ENCODE assay signal across 1 cellular context in the genomic region with DNA sequence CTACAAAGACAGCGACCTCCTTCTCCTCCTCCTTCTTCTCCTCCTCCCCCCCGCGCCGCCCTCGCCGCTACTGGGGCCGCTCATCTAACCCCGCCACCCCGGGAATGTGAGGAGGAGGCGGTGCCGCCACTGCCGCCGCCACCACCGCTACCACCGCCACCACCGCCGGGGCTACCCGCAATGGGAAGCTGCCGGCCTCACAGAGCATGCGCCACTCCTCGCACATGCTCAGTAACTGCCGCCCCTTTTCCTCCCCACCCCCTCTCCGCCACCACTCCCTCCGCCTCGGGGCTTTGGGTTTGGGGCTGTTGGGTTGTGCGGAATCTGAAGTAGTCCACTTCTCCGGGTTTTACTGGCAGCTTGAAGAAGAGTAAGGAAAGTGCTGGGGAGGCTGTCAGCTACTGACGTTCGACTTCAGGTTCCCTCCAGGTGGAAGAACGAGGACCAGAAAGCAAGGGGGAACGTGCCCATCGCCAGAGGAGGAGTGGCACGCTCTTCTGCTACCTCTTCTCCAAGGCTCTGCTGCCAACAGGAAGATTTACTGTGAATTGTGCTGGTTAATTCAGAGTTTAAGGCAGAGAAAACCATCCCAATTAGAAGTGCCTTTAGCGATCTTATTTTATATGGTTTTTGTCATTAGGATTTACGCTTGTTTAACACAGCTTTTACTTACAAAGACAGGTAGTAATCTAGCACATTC.
TF ChIP-seq lines count a peak whose summit lies in the region.

A gene with protein sequence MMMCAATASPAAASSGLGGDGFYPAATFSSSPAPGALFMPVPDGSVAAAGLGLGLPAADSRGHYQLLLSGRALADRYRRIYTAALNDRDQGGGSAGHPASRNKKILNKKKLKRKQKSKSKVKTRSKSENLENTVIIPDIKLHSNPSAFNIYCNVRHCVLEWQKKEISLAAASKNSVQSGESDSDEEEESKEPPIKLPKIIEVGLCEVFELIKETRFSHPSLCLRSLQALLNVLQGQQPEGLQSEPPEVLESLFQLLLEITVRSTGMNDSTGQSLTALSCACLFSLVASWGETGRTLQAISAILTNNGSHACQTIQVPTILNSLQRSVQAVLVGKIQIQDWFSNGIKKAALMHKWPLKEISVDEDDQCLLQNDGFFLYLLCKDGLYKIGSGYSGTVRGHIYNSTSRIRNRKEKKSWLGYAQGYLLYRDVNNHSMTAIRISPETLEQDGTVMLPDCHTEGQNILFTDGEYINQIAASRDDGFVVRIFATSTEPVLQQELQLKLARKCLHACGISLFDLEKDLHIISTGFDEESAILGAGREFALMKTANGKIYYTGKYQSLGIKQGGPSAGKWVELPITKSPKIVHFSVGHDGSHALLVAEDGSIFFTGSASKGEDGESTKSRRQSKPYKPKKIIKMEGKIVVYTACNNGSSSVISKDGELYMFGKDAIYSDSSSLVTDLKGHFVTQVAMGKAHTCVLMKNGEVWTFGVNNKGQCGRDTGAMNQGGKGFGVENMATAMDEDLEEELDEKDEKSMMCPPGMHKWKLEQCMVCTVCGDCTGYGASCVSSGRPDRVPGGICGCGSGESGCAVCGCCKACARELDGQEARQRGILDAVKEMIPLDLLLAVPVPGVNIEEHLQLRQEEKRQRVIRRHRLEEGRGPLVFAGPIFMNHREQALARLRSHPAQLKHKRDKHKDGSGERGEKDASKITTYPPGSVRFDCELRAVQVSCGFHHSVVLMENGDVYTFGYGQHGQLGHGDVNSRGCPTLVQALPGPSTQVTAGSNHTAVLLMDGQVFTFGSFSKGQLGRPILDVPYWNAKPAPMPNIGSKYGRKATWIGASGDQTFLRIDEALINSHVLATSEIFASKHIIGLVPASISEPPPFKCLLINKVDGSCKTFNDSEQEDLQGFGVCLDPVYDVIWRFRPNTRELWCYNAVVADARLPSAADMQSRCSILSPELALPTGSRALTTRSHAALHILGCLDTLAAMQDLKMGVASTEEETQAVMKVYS (N-terminal part only) (minus strand): TSS at position 190 of the 700 bp plus-strand sequence. CDS start 319 bp downstream, outside the sequence.

TF ChIP-seq in K562, 482 proteins besides CTCF, POLR2A, EP300 and RAD21 (continued from another document and continues in another):
- TF ChIP-seq RBM15 (IDR thresholded peaks at IDR 0.05; ENCODE audit: insufficient read depth, low read length) (no peak), NBN (IDR thresholded peaks at IDR 0.05; ENCODE audit: low read depth) (peak; percentile 70), PCBP2 (IDR thresholded peaks at IDR 0.05; ENCODE audit: low read depth, low read length, poor library complexity, severe bottlenecking) (no peak), SRF (CRISPR knock-in tag; IDR thresholded peaks at IDR 0.05) (0 out of 4 replicates have a peak, but pooled peaks of 1 of the 2 experiments have one; percentile 47), MTA1 (IDR thresholded peaks at IDR 0.05; ENCODE audit: borderline replicate concordance) (no peak), POLR2AphosphoS5 (IDR thresholded peaks at IDR 0.05; ENCODE audit: control insufficient read depth, insufficient read depth, low read depth, low read length) (peak; percentile 74), TARDBP (IDR thresholded peaks at IDR 0.05) (no peak), NRF1 (conservative IDR thresholded peaks at IDR 0.05 in 1 of 2, IDR thresholded peaks at IDR 0.05 in 1 of 2) (peak; percentile 95 to 96), BCOR (IDR thresholded peaks at IDR 0.05) (peak; percentile 29; the same call in 1 of the 2 replicates), ETS2 (tag; IDR thresholded peaks at IDR 0.05; ENCODE audit: borderline replicate concordance, poor library complexity, severe bottlenecking) (no peak), NFXL1 (CRISPR knock-in tag; IDR thresholded peaks at IDR 0.05) (no peak), POLR2H (tag; IDR thresholded peaks at IDR 0.05; ENCODE audit: low read depth) (no peak), ELF1 (tag; IDR thresholded peaks at IDR 0.05) (no peak), THRAP3 (IDR thresholded peaks at IDR 0.05; ENCODE audit: borderline replicate concordance) (no peak), U2AF2 (optimal IDR thresholded peaks at IDR 0.05; ENCODE audit: low read depth, low read length) (no peak), RBM39 (optimal IDR thresholded peaks at IDR 0.05; ENCODE audit: low read depth, low read length) (no peak), POLR3A (IDR thresholded peaks at IDR 0.05; ENCODE audit: borderline replicate concordance, extremely low read depth, insufficient read depth, insufficient read length) (no peak), ZNF79 (CRISPR knock-in tag; IDR thresholded peaks at IDR 0.05; ENCODE audit: low read depth) (no peak), ZNF165 (CRISPR knock-in tag; IDR thresholded peaks at IDR 0.05; ENCODE audit: borderline replicate concordance) (no peak), KHSRP (IDR thresholded peaks at IDR 0.05) (no peak), ZNF695 (CRISPR knock-in tag; IDR thresholded peaks at IDR 0.05) (no peak), ZNF583 (CRISPR knock-in tag; IDR thresholded peaks at IDR 0.05) (no peak), LARP7 (IDR thresholded peaks at IDR 0.05) (no peak), MAFG (tag; conservative IDR thresholded peaks at IDR 0.05) (no peak), ZNF212 (CRISPR knock-in tag; IDR thresholded peaks at IDR 0.05) (no peak)
- TF ChIP-seq, protein P1, sequence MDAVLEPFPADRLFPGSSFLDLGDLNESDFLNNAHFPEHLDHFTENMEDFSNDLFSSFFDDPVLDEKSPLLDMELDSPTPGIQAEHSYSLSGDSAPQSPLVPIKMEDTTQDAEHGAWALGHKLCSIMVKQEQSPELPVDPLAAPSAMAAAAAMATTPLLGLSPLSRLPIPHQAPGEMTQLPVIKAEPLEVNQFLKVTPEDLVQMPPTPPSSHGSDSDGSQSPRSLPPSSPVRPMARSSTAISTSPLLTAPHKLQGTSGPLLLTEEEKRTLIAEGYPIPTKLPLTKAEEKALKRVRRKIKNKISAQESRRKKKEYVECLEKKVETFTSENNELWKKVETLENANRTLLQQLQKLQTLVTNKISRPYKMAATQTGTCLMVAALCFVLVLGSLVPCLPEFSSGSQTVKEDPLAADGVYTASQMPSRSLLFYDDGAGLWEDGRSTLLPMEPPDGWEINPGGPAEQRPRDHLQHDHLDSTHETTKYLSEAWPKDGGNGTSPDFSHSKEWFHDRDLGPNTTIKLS (IDR thresholded peaks at IDR 0.05; ENCODE audit: borderline replicate concordance, low read depth): no peak
- TF ChIP-seq, protein P2, sequence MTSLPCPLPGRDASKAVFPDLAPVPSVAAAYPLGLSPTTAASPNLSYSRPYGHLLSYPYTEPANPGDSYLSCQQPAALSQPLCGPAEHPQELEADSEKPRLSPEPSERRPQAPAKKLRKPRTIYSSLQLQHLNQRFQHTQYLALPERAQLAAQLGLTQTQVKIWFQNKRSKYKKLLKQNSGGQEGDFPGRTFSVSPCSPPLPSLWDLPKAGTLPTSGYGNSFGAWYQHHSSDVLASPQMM (CRISPR knock-in tag; IDR thresholded peaks at IDR 0.05): no peak
- TF ChIP-seq, protein P3, sequence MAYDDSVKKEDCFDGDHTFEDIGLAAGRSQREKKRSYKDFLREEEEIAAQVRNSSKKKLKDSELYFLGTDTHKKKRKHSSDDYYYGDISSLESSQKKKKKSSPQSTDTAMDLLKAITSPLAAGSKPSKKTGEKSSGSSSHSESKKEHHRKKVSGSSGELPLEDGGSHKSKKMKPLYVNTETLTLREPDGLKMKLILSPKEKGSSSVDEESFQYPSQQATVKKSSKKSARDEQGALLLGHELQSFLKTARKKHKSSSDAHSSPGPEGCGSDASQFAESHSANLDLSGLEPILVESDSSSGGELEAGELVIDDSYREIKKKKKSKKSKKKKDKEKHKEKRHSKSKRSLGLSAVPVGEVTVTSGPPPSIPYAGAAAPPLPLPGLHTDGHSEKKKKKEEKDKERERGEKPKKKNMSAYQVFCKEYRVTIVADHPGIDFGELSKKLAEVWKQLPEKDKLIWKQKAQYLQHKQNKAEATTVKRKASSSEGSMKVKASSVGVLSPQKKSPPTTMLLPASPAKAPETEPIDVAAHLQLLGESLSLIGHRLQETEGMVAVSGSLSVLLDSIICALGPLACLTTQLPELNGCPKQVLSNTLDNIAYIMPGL (CRISPR knock-in tag; IDR thresholded peaks at IDR 0.05): no peak
- TF ChIP-seq, protein P4, sequence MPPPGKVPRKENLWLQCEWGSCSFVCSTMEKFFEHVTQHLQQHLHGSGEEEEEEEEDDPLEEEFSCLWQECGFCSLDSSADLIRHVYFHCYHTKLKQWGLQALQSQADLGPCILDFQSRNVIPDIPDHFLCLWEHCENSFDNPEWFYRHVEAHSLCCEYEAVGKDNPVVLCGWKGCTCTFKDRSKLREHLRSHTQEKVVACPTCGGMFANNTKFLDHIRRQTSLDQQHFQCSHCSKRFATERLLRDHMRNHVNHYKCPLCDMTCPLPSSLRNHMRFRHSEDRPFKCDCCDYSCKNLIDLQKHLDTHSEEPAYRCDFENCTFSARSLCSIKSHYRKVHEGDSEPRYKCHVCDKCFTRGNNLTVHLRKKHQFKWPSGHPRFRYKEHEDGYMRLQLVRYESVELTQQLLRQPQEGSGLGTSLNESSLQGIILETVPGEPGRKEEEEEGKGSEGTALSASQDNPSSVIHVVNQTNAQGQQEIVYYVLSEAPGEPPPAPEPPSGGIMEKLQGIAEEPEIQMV (tag; conservative IDR thresholded peaks at IDR 0.05; ENCODE audit: low read depth): no peak
- TF ChIP-seq, protein P5, sequence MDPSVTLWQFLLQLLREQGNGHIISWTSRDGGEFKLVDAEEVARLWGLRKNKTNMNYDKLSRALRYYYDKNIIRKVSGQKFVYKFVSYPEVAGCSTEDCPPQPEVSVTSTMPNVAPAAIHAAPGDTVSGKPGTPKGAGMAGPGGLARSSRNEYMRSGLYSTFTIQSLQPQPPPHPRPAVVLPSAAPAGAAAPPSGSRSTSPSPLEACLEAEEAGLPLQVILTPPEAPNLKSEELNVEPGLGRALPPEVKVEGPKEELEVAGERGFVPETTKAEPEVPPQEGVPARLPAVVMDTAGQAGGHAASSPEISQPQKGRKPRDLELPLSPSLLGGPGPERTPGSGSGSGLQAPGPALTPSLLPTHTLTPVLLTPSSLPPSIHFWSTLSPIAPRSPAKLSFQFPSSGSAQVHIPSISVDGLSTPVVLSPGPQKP (CRISPR knock-in tag; IDR thresholded peaks at IDR 0.05): no peak
- TF ChIP-seq, protein P6, sequence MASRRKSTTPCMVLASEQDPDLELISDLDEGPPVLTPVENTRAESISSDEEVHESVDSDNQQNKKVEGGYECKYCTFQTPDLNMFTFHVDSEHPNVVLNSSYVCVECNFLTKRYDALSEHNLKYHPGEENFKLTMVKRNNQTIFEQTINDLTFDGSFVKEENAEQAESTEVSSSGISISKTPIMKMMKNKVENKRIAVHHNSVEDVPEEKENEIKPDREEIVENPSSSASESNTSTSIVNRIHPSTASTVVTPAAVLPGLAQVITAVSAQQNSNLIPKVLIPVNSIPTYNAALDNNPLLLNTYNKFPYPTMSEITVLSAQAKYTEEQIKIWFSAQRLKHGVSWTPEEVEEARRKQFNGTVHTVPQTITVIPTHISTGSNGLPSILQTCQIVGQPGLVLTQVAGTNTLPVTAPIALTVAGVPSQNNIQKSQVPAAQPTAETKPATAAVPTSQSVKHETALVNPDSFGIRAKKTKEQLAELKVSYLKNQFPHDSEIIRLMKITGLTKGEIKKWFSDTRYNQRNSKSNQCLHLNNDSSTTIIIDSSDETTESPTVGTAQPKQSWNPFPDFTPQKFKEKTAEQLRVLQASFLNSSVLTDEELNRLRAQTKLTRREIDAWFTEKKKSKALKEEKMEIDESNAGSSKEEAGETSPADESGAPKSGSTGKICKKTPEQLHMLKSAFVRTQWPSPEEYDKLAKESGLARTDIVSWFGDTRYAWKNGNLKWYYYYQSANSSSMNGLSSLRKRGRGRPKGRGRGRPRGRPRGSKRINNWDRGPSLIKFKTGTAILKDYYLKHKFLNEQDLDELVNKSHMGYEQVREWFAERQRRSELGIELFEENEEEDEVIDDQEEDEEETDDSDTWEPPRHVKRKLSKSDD (conservative IDR thresholded peaks at IDR 0.05; ENCODE audit: low read length): no peak
- TF ChIP-seq, protein P7, sequence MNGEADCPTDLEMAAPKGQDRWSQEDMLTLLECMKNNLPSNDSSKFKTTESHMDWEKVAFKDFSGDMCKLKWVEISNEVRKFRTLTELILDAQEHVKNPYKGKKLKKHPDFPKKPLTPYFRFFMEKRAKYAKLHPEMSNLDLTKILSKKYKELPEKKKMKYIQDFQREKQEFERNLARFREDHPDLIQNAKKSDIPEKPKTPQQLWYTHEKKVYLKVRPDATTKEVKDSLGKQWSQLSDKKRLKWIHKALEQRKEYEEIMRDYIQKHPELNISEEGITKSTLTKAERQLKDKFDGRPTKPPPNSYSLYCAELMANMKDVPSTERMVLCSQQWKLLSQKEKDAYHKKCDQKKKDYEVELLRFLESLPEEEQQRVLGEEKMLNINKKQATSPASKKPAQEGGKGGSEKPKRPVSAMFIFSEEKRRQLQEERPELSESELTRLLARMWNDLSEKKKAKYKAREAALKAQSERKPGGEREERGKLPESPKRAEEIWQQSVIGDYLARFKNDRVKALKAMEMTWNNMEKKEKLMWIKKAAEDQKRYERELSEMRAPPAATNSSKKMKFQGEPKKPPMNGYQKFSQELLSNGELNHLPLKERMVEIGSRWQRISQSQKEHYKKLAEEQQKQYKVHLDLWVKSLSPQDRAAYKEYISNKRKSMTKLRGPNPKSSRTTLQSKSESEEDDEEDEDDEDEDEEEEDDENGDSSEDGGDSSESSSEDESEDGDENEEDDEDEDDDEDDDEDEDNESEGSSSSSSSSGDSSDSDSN (IDR thresholded peaks at IDR 0.05; ENCODE audit: borderline replicate concordance in 1 of 2, low read depth in 2 of 2, low read length in 2 of 2): 0 out of 4 replicates have a peak, but pooled peaks have one; percentile 44 to 53
- TF ChIP-seq, protein P8, sequence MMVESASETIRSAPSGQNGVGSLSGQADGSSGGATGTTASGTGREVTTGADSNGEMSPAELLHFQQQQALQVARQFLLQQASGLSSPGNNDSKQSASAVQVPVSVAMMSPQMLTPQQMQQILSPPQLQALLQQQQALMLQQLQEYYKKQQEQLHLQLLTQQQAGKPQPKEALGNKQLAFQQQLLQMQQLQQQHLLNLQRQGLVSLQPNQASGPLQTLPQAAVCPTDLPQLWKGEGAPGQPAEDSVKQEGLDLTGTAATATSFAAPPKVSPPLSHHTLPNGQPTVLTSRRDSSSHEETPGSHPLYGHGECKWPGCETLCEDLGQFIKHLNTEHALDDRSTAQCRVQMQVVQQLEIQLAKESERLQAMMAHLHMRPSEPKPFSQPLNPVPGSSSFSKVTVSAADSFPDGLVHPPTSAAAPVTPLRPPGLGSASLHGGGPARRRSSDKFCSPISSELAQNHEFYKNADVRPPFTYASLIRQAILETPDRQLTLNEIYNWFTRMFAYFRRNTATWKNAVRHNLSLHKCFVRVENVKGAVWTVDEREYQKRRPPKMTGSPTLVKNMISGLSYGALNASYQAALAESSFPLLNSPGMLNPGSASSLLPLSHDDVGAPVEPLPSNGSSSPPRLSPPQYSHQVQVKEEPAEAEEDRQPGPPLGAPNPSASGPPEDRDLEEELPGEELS (CRISPR knock-in tag; IDR thresholded peaks at IDR 0.05; ENCODE audit: borderline replicate concordance): no peak
- TF ChIP-seq, protein P9, sequence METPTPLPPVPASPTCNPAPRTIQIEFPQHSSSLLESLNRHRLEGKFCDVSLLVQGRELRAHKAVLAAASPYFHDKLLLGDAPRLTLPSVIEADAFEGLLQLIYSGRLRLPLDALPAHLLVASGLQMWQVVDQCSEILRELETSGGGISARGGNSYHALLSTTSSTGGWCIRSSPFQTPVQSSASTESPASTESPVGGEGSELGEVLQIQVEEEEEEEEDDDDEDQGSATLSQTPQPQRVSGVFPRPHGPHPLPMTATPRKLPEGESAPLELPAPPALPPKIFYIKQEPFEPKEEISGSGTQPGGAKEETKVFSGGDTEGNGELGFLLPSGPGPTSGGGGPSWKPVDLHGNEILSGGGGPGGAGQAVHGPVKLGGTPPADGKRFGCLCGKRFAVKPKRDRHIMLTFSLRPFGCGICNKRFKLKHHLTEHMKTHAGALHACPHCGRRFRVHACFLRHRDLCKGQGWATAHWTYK (CRISPR knock-in tag; IDR thresholded peaks at IDR 0.05): no peak
